In the genomic region with DNA sequence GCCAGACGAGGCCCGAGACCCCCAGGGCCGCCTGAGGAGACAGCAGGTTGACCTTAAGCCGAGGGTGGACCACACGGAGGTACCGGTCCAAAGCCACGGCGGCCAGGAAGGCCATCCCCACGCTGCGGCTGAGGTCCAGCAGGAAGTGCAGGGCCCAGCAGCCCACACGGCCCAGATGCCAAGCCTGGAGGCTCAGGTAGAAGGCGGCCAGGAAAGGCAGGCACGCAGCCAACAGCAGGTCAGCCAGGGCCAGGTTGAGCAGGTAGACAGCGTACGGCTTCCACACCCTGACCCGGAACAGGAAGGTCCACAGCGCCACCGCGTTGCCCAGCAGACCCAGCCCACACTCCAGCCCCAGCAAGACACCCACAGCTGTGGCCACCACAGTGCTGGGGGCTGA, we compare ENCODE assay signal across 1 cellular context.
TF ChIP-seq lines count a peak whose summit lies in the region.

No MANE protein-coding gene starts in this region.

TF ChIP-seq in H1, 55 proteins besides CTCF, POLR2A, EP300 and RAD21:
- TF ChIP-seq TAF1 (IDR thresholded peaks at IDR 0.05; ENCODE audit: low read depth, low read length) (no peak), PHF8 (conservative IDR thresholded peaks at IDR 0.05; ENCODE audit: low read depth, low read length) (no peak), RNF2 (IDR thresholded peaks at IDR 0.05; ENCODE audit: borderline replicate concordance, low read depth, low read length, missing control alignments, poor library complexity, severe bottlenecking) (no peak), TBP (IDR thresholded peaks at IDR 0.05; ENCODE audit: low read depth, low read length) (no peak), ATF2 (IDR thresholded peaks at IDR 0.05; ENCODE audit: low read length) (no peak), HDAC2 (IDR thresholded peaks at IDR 0.05; ENCODE audit: borderline replicate concordance in 1 of 2, low read depth in 2 of 2, low read length in 2 of 2) (no peak), POU5F1 (IDR thresholded peaks at IDR 0.05; ENCODE audit: low read depth, low read length) (no peak), ZNF274 (IDR thresholded peaks at IDR 0.05; ENCODE audit: borderline replicate concordance, extremely low read depth, low read length) (no peak), GTF2F1 (IDR thresholded peaks at IDR 0.05; ENCODE audit: borderline replicate concordance, low read depth, low read length) (no peak), RBBP5 (IDR thresholded peaks at IDR 0.05; ENCODE audit: borderline replicate concordance, low read depth, low read length) (no peak), SIX5 (IDR thresholded peaks at IDR 0.05; ENCODE audit: low read depth, low read length) (no peak), POLR2AphosphoS5 (IDR thresholded peaks at IDR 0.05; ENCODE audit: low read depth, low read length) (no peak), TCF12 (IDR thresholded peaks at IDR 0.05; ENCODE audit: low read depth, low read length) (no peak), KDM5A (IDR thresholded peaks at IDR 0.05; ENCODE audit: low read length) (no peak), TEAD4 (IDR thresholded peaks at IDR 0.05; ENCODE audit: low read depth, low read length) (no peak)
- TF ChIP-seq, protein P1, sequence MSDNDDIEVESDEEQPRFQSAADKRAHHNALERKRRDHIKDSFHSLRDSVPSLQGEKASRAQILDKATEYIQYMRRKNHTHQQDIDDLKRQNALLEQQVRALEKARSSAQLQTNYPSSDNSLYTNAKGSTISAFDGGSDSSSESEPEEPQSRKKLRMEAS (IDR thresholded peaks at IDR 0.05), result no peak
- TF ChIP-seq, protein P2, sequence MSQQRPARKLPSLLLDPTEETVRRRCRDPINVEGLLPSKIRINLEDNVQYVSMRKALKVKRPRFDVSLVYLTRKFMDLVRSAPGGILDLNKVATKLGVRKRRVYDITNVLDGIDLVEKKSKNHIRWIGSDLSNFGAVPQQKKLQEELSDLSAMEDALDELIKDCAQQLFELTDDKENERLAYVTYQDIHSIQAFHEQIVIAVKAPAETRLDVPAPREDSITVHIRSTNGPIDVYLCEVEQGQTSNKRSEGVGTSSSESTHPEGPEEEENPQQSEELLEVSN (IDR thresholded peaks at IDR 0.05), result no peak
- TF ChIP-seq, protein P3, sequence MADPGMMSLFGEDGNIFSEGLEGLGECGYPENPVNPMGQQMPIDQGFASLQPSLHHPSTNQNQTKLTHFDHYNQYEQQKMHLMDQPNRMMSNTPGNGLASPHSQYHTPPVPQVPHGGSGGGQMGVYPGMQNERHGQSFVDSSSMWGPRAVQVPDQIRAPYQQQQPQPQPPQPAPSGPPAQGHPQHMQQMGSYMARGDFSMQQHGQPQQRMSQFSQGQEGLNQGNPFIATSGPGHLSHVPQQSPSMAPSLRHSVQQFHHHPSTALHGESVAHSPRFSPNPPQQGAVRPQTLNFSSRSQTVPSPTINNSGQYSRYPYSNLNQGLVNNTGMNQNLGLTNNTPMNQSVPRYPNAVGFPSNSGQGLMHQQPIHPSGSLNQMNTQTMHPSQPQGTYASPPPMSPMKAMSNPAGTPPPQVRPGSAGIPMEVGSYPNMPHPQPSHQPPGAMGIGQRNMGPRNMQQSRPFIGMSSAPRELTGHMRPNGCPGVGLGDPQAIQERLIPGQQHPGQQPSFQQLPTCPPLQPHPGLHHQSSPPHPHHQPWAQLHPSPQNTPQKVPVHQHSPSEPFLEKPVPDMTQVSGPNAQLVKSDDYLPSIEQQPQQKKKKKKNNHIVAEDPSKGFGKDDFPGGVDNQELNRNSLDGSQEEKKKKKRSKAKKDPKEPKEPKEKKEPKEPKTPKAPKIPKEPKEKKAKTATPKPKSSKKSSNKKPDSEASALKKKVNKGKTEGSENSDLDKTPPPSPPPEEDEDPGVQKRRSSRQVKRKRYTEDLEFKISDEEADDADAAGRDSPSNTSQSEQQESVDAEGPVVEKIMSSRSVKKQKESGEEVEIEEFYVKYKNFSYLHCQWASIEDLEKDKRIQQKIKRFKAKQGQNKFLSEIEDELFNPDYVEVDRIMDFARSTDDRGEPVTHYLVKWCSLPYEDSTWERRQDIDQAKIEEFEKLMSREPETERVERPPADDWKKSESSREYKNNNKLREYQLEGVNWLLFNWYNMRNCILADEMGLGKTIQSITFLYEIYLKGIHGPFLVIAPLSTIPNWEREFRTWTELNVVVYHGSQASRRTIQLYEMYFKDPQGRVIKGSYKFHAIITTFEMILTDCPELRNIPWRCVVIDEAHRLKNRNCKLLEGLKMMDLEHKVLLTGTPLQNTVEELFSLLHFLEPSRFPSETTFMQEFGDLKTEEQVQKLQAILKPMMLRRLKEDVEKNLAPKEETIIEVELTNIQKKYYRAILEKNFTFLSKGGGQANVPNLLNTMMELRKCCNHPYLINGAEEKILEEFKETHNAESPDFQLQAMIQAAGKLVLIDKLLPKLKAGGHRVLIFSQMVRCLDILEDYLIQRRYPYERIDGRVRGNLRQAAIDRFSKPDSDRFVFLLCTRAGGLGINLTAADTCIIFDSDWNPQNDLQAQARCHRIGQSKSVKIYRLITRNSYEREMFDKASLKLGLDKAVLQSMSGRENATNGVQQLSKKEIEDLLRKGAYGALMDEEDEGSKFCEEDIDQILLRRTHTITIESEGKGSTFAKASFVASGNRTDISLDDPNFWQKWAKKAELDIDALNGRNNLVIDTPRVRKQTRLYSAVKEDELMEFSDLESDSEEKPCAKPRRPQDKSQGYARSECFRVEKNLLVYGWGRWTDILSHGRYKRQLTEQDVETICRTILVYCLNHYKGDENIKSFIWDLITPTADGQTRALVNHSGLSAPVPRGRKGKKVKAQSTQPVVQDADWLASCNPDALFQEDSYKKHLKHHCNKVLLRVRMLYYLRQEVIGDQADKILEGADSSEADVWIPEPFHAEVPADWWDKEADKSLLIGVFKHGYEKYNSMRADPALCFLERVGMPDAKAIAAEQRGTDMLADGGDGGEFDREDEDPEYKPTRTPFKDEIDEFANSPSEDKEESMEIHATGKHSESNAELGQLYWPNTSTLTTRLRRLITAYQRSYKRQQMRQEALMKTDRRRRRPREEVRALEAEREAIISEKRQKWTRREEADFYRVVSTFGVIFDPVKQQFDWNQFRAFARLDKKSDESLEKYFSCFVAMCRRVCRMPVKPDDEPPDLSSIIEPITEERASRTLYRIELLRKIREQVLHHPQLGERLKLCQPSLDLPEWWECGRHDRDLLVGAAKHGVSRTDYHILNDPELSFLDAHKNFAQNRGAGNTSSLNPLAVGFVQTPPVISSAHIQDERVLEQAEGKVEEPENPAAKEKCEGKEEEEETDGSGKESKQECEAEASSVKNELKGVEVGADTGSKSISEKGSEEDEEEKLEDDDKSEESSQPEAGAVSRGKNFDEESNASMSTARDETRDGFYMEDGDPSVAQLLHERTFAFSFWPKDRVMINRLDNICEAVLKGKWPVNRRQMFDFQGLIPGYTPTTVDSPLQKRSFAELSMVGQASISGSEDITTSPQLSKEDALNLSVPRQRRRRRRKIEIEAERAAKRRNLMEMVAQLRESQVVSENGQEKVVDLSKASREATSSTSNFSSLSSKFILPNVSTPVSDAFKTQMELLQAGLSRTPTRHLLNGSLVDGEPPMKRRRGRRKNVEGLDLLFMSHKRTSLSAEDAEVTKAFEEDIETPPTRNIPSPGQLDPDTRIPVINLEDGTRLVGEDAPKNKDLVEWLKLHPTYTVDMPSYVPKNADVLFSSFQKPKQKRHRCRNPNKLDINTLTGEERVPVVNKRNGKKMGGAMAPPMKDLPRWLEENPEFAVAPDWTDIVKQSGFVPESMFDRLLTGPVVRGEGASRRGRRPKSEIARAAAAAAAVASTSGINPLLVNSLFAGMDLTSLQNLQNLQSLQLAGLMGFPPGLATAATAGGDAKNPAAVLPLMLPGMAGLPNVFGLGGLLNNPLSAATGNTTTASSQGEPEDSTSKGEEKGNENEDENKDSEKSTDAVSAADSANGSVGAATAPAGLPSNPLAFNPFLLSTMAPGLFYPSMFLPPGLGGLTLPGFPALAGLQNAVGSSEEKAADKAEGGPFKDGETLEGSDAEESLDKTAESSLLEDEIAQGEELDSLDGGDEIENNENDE (IDR thresholded peaks at IDR 0.05; ENCODE audit: insufficient replicate concordance, low read length), result no peak
